1 cellular context compared by ENCODE assay signal in the genomic region with DNA sequence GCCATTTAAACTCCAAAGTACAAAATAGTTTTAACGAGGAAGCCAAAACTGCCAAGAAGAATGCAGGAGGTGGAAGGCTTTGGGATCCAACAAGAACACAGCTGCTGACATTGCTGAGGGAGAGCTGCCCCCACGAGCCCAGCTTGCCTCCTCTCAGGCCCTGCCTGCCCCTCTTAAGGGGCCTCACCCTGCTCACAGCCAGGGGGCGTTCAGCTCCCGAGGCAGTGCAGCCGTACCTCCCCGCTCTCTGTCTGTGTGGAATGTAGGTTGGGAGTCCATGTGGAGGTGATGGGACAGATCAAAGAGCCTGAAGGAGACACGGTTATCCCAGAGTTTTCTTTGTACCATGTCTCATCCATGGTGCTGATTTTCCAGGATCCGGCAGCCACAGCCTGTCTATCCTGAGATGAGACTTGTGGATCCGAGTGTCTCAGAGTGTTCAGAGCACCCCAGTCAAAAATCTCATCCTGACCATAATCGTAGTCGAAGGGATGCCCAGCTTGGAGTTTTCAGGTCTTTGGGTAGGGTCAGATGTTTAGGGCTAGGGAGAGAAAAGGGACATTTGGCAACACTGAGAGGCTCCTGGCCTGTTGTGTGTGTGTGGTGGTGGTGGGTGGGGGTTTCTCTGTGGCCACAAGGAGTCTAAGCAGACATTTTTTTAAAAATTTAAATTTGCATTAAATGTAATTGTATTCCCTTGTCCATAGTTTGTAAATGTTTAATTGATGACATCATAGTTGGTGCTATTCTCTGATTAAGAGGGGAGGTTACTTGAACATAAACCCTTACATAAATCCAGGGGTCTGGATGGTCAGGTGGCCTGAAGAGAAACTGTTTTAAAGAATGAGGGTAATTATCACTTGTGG.
TF ChIP-seq lines count a peak whose summit lies in the region.

No MANE protein-coding gene starts in this region.

TF ChIP-seq in A549, 52 proteins besides CTCF, POLR2A, EP300 and RAD21 (continued from another document):
- TF ChIP-seq, protein P1, sequence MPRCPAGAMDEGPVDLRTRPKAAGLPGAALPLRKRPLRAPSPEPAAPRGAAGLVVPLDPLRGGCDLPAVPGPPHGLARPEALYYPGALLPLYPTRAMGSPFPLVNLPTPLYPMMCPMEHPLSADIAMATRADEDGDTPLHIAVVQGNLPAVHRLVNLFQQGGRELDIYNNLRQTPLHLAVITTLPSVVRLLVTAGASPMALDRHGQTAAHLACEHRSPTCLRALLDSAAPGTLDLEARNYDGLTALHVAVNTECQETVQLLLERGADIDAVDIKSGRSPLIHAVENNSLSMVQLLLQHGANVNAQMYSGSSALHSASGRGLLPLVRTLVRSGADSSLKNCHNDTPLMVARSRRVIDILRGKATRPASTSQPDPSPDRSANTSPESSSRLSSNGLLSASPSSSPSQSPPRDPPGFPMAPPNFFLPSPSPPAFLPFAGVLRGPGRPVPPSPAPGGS (IDR thresholded peaks at IDR 0.05) = no peak
- no peak for TF ChIP-seq HDAC2 (IDR thresholded peaks at IDR 0.05)
- TF ChIP-seq JUNB (IDR thresholded peaks at IDR 0.05) = no peak
- no peak for TF ChIP-seq RNF2 (IDR thresholded peaks at IDR 0.05; ENCODE audit: borderline replicate concordance, low read depth)
- TF ChIP-seq CHD4 (IDR thresholded peaks at IDR 0.05; ENCODE audit: borderline replicate concordance) = no peak
- TF ChIP-seq PHF8 (IDR thresholded peaks at IDR 0.05; ENCODE audit: borderline replicate concordance, low read depth) = no peak
TF ChIP-seq in A549: peak in this region for 0.
